Comparison of ENCODE assay signal across 20 cellular contexts in the genomic region with DNA sequence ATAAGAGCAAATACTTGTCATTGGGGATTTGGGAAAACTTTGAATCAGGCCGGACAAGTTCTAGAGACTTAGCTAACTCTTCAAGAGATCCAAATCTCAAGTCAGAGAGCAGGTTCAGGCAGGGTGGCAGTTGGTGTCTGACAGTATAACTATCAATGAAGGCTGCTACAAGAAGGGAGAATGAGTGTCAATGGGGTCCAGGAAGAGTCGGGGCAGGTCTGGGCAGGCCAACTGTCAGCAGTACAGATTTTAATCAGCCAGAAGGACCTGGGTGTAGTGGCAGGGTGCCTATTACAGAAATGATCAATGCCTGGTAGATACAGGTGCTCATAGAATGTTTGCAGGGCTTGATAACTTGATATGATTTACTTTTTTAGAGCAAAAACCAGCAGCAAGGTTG.
DNase-seq lines count a peak whose midpoint lies in the region; ATAC-seq, FAIRE-seq and TF ChIP-seq lines count a peak whose summit lies in the region.
"Had no signal": no experiment of that assay in that cellular context is flagged by ENCODE, and none has a peak within 500 bp of the region (broad histone marks: within the 10 kb centered on the region; RNA-seq: fewer than 3 reads in every experiment).

No MANE protein-coding gene starts in this region.

- no peak for TF ChIP-seq CTCF in OCI-LY3 (IDR thresholded peaks at IDR 0.05; ENCODE audit: low read depth, low read length)

- H3K9me3 Mint-ChIP-seq in stimulated activated effector memory CD8-positive, alpha-beta T cell treated with anti-CD3 and anti-CD28 coated beads, Interleukin-12 subunit alpha, Interleukin-12 subunit beta, amount 100 ng/mL, for 72 hours, result peaks cover 24% of the 10 kb centered on the region
- H3K9me3 Mint-ChIP-seq: activated CD4-positive, alpha-beta T cell treated with anti-CD3 and anti-CD28 coated beads, Interleukin-2, amount 10 ng/mL, durations not matched to agents 7 days and 5 days had no signal

- no peak overlapping the region for H3K4me2 ChIP-seq in OCI-LY3 (ENCODE audit: low read length)

- H3K4me1 ChIP-seq in OCI-LY3 (ENCODE audit: low read length), result no peaks in the 10 kb centered on the region

- no peak overlapping the region for H3K27ac ChIP-seq in OCI-LY3 (ENCODE audit: low read length)

- DNase-seq in GM18507 (ENCODE audit: extremely low spot score, insufficient read length, low read depth) (no peak), MV-4-11 (lab: John Stamatoyannopoulos, UW) (no peak), glomerular visceral epithelial cell (ENCODE audit: extremely low spot score) (no peak)
- no peak for DNase-seq in stimulated activated effector memory CD8-positive, alpha-beta T cell treated with anti-CD3 and anti-CD28 coated beads, Interleukin-12 subunit alpha, Interleukin-12 subunit beta, amount 100 ng/mL, for 72 hours (ENCODE audit: low spot score in 2 of 2)
- DNase-seq: activated CD4-positive, alpha-beta T cell treated with anti-CD3 and anti-CD28 coated beads, Interleukin-2, amount 10 ng/mL, durations not matched to agents 7 days and 5 days; activated naive CD8-positive, alpha-beta T cell treated with anti-CD3 and anti-CD28 coated beads for 36 hours; activated T-cell treated with anti-CD3 and anti-CD28 coated beads, Interleukin-2, amount 50 U/mL, for 24 hours; Calu3; Karpas-422; mucosa of descending colon; NCI-H2029; occipital lobe; stimulated activated CD4-positive, alpha-beta T cell treated with anti-CD3 and anti-CD28 coated beads, Interleukin-1b, Interleukin-23, amount 100 ng/mL, for 48 hours had no signal

- H2AFZ ChIP-seq in OCI-LY3 (ENCODE audit: low read depth, low read length), result peak overlapping the region; percentile 25; the same call in 1 of the 2 replicates

- no peaks in the 10 kb centered on the region for H4K20me1 ChIP-seq in OCI-LY3 (ENCODE audit: insufficient read depth, low read length)

- no peaks in the 10 kb centered on the region for H3K9me3 ChIP-seq in OCI-LY3 (ENCODE audit: insufficient read depth, low read length)
- H3K9me3 ChIP-seq: mucosa of descending colon had no signal

- no peaks in the 10 kb centered on the region for H3K79me2 ChIP-seq in OCI-LY3 (ENCODE audit: low read length)

- no peak overlapping the region for H3K4me3 Mint-ChIP-seq in stimulated activated effector memory CD8-positive, alpha-beta T cell treated with anti-CD3 and anti-CD28 coated beads, Interleukin-12 subunit alpha, Interleukin-12 subunit beta, amount 100 ng/mL, for 72 hours
- H3K4me3 Mint-ChIP-seq: activated CD4-positive, alpha-beta T cell treated with anti-CD3 and anti-CD28 coated beads, Interleukin-2, amount 10 ng/mL, durations not matched to agents 7 days and 5 days; activated naive CD8-positive, alpha-beta T cell treated with anti-CD3 and anti-CD28 coated beads for 36 hours; activated T-cell treated with anti-CD3 and anti-CD28 coated beads, Interleukin-2, amount 50 U/mL, for 24 hours had no signal

- H3K4me1 Mint-ChIP-seq in stimulated activated effector memory CD8-positive, alpha-beta T cell treated with anti-CD3 and anti-CD28 coated beads, Interleukin-12 subunit alpha, Interleukin-12 subunit beta, amount 100 ng/mL, for 72 hours, result no peaks in the 10 kb centered on the region
- H3K4me1 Mint-ChIP-seq: activated CD4-positive, alpha-beta T cell treated with anti-CD3 and anti-CD28 coated beads, Interleukin-2, amount 10 ng/mL, durations not matched to agents 7 days and 5 days; activated naive CD8-positive, alpha-beta T cell treated with anti-CD3 and anti-CD28 coated beads for 36 hours had no signal

- no peaks in the 10 kb centered on the region for H3K27me3 ChIP-seq in OCI-LY3 (ENCODE audit: low read depth, low read length)

- H3K9ac ChIP-seq in OCI-LY3 (ENCODE audit: low read length), result no peak overlapping the region

- H3K4me3 ChIP-seq in OCI-LY3 (ENCODE audit: low read length), result no peak overlapping the region
- H3K4me3 ChIP-seq: mucosa of descending colon had no signal

- peak; percentile 42 for FAIRE-seq in GM18507 (lab: Jason Lieb, UNC)
- FAIRE-seq: keratinocyte, TTC549 had no signal

- no peaks in the 10 kb centered on the region for H3K36me3 Mint-ChIP-seq in stimulated activated effector memory CD8-positive, alpha-beta T cell treated with anti-CD3 and anti-CD28 coated beads, Interleukin-12 subunit alpha, Interleukin-12 subunit beta, amount 100 ng/mL, for 72 hours
- H3K36me3 Mint-ChIP-seq: activated naive CD8-positive, alpha-beta T cell treated with anti-CD3 and anti-CD28 coated beads for 36 hours had no signal

- ATAC-seq in GM19452 (IDR thresholded peaks at IDR 0.05; ENCODE audit: unreplicated experiment) (peak; percentile 59), HG03442 (IDR thresholded peaks at IDR 0.05; ENCODE audit: unreplicated experiment) (peak; percentile 91), HG03469 (IDR thresholded peaks at IDR 0.05; ENCODE audit: unreplicated experiment) (no peak)
- no peak for ATAC-seq in stimulated activated effector memory CD8-positive, alpha-beta T cell treated with anti-CD3 and anti-CD28 coated beads, Interleukin-12 subunit alpha, Interleukin-12 subunit beta, amount 100 ng/mL, for 72 hours
- ATAC-seq: mucosa of descending colon, sciatic nerve had no signal

- H3K27ac Mint-ChIP-seq in stimulated activated effector memory CD8-positive, alpha-beta T cell treated with anti-CD3 and anti-CD28 coated beads, Interleukin-12 subunit alpha, Interleukin-12 subunit beta, amount 100 ng/mL, for 72 hours, result no peak overlapping the region
- H3K27ac Mint-ChIP-seq: activated CD4-positive, alpha-beta T cell treated with anti-CD3 and anti-CD28 coated beads, Interleukin-2, amount 10 ng/mL, durations not matched to agents 7 days and 5 days; activated naive CD8-positive, alpha-beta T cell treated with anti-CD3 and anti-CD28 coated beads for 36 hours; activated T-cell treated with anti-CD3 and anti-CD28 coated beads, Interleukin-2, amount 50 U/mL, for 24 hours had no signal

- no peaks in the 10 kb centered on the region for H3K36me3 ChIP-seq in OCI-LY3 (replicated peaks; ENCODE audit: low read depth, low read length)

Comparison
In these comparisons a context has a peak if more than half of its experiments do, and no peak if none do; other contexts are left out.
1. ATAC-seq: peak in GM19452 (single experiment) and HG03442 (single experiment); none in HG03469 (single experiment) and stimulated activated effector memory CD8-positive, alpha-beta T cell treated with anti-CD3 and anti-CD28 coated beads, Interleukin-12 subunit alpha, Interleukin-12 subunit beta, amount 100 ng/mL, for 72 hours (single experiment).